In the genomic region with DNA sequence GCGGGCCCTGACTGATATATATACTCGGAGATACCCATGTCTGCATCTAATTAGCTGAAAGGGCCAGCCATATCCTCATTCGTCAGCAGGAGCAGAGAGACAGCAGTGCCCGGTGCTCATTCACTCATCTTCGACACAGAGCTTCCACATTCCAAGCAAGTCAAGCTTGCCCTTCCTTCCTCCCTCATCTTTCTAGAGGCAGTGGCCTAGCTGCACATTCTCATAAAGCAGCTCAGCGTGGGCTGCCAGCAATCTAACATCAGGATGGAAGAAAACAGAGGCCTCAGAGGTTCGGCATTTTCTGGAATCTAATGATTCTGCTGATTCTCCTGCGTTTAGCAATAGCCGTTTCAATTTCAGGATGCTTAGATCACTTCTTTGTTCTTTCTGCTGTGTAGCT, we compare ENCODE assay signal across 13 cellular contexts.
DNase-seq lines count a peak whose midpoint lies in the region; ATAC-seq and TF ChIP-seq lines count a peak whose summit lies in the region.
"Had no signal": no experiment of that assay in that cellular context is flagged by ENCODE, and none has a peak within 500 bp of the region (broad histone marks: within the 10 kb centered on the region; RNA-seq: fewer than 3 reads in every experiment).

No MANE protein-coding gene starts in this region.

- no peak for TF ChIP-seq CTCF in AG09309 (IDR thresholded peaks at IDR 0.05; ENCODE audit: control insufficient read depth, insufficient read depth, low read depth, low read length, missing control alignments)
- no peak for TF ChIP-seq CTCF in VCaP (conservative IDR thresholded peaks at IDR 0.05)
- no peak for TF ChIP-seq CTCF in fibroblast of villous mesenchyme (IDR thresholded peaks at IDR 0.05; ENCODE audit: insufficient read depth, low read depth, low read length)
- TF ChIP-seq CTCF in WERI-Rb-1 (IDR thresholded peaks at IDR 0.05; ENCODE audit: low read depth, low read length) = no peak

- H3K36me3 ChIP-seq in WERI-Rb-1 = no peaks in the 10 kb centered on the region
- H3K36me3 ChIP-seq: esophagus squamous epithelium had no signal

- no peak for ATAC-seq in HG02763 (IDR thresholded peaks at IDR 0.05; ENCODE audit: unreplicated experiment)
- ATAC-seq in GM18870 (IDR thresholded peaks at IDR 0.05; ENCODE audit: unreplicated experiment) = no peak

- H3K4me3 ChIP-seq in AG09309 (ENCODE audit: control insufficient read depth, low read depth, low read length) = no peak overlapping the region
- H3K4me3 ChIP-seq in fibroblast of villous mesenchyme (ENCODE audit: low read depth, low read length) = no peak overlapping the region
- H3K4me3 ChIP-seq in WERI-Rb-1 (ENCODE audit: low read depth, low read length) = no peak overlapping the region
- H3K4me3 ChIP-seq: esophagus squamous epithelium, mucosa of descending colon had no signal

- H3K27me3 ChIP-seq in WERI-Rb-1 (ENCODE audit: insufficient read depth, low read depth, severe bottlenecking) = no peaks in the 10 kb centered on the region
- H3K27me3 ChIP-seq: esophagus squamous epithelium had no signal

- DNase-seq in AG09309 (ENCODE audit: low read depth) = peak; percentile 76
- DNase-seq in fibroblast of villous mesenchyme (ENCODE audit: low read depth) = peak; percentile 66
- peak; percentile 74 for DNase-seq in pons (ENCODE audit: low spot score)
- DNase-seq in WERI-Rb-1 = no peak
- DNase-seq in NK-92 (lab: John Stamatoyannopoulos, UW; ENCODE audit: unreplicated experiment) = no peak
- DNase-seq: activated naive CD4-positive, alpha-beta T cell; CD4-positive, alpha-beta T cell; esophagus squamous epithelium; mucosa of descending colon; MV-4-11 had no signal

- no peaks in the 10 kb centered on the region for H3K9me3 ChIP-seq in WERI-Rb-1 (ENCODE audit: severe bottlenecking)
- H3K9me3 ChIP-seq: esophagus squamous epithelium, mucosa of descending colon had no signal

- peak overlapping the region; percentile 97 for H3K27ac ChIP-seq in VCaP
- H3K27ac ChIP-seq in WERI-Rb-1 = no peak overlapping the region

Comparison
In these comparisons a context has a peak if more than half of its experiments do, and no peak if none do; other contexts are left out.
1. DNase-seq: peak in AG09309 (single experiment), fibroblast of villous mesenchyme (single experiment) and pons (single experiment); none in WERI-Rb-1 (single experiment) and NK-92 (single experiment).